In genomic region chr9:86838883-86839497, GRCh38 we compare ENCODE assay signal across 19 cellular contexts.
"Had no signal": no experiment of that assay in that cellular context is flagged by ENCODE, and none has a peak within 500 bp of the region (broad histone marks: within the 10 kb centered on the region; RNA-seq: fewer than 3 reads in every experiment).

No MANE protein-coding gene starts in this region.

- H3K9me3 Mint-ChIP-seq: activated B cell treated with CpG ODN at 0.5 μM for 24 hours; activated CD8-positive, alpha-beta T cell treated with anti-CD3 and anti-CD28 coated beads for 36 hours; activated naive CD8-positive, alpha-beta T cell treated with anti-CD3 and anti-CD28 coated beads for 36 hours; natural killer cell treated with Interleukin-12 subunit alpha and Interleukin-12 subunit beta and Interleukin-15 and Interleukin-18, amount 100 ng/mL, for 72 hours had no signal

- H3K27ac Mint-ChIP-seq: activated B cell treated with CpG ODN at 0.5 μM for 24 hours; activated CD8-positive, alpha-beta T cell treated with anti-CD3 and anti-CD28 coated beads for 36 hours; activated naive CD8-positive, alpha-beta T cell treated with anti-CD3 and anti-CD28 coated beads for 36 hours; natural killer cell treated with Interleukin-12 subunit alpha and Interleukin-12 subunit beta and Interleukin-15 and Interleukin-18, amount 100 ng/mL, for 72 hours had no signal

- H3K27ac ChIP-seq: breast epithelium, epithelial cell of prostate, hepatocyte, left lung, skin epidermis, tibial nerve had no signal

- H3K36me3 ChIP-seq: breast epithelium, gastrocnemius medialis, left lung, tibial nerve had no signal

- H3K27me3 ChIP-seq: breast epithelium, gastrocnemius medialis, hepatocyte, tibial nerve had no signal

- DNase-seq: activated B cell treated with CpG ODN at 0.5 μM for 24 hours; activated CD4-positive, alpha-beta T cell treated with anti-CD3 and anti-CD28 coated beads for 48 hours; activated CD8-positive, alpha-beta memory T cell treated with anti-CD3 and anti-CD28 coated beads, Interleukin-2, amount 50 U/mL, for 4 hours; activated CD8-positive, alpha-beta T cell treated with anti-CD3 and anti-CD28 coated beads for 36 hours; activated naive CD8-positive, alpha-beta T cell treated with anti-CD3 and anti-CD28 coated beads for 36 hours; activated T-cell treated with anti-CD3 and anti-CD28 coated beads, Interleukin-2, amount 50 U/mL, for 48 hours; dermis blood vessel endothelial cell; islet precursor cell; left lung; mesenchymal stem cell; stimulated activated CD4-positive, alpha-beta T cell treated with anti-CD3 and anti-CD28 coated beads, Interleukin-4, amount 100 ng/mL, for 24 hours; stimulated activated naive CD4-positive, alpha-beta T cell had no signal

- H3K9me3 ChIP-seq: breast epithelium, gastrocnemius medialis, left lung, tibial nerve had no signal

- ATAC-seq: activated CD8-positive, alpha-beta T cell treated with anti-CD3 and anti-CD28 coated beads for 36 hours; left lung; natural killer cell treated with Interleukin-12 subunit alpha and Interleukin-12 subunit beta and Interleukin-15 and Interleukin-18, amount 100 ng/mL, for 72 hours had no signal

- H3K4me1 ChIP-seq: breast epithelium, gastrocnemius medialis, left lung had no signal

- H3K4me3 Mint-ChIP-seq: activated B cell treated with CpG ODN at 0.5 μM for 24 hours; activated CD8-positive, alpha-beta T cell treated with anti-CD3 and anti-CD28 coated beads for 36 hours; activated naive CD8-positive, alpha-beta T cell treated with anti-CD3 and anti-CD28 coated beads for 36 hours; natural killer cell treated with Interleukin-12 subunit alpha and Interleukin-12 subunit beta and Interleukin-15 and Interleukin-18, amount 100 ng/mL, for 72 hours had no signal

- H3K4me3 ChIP-seq: breast epithelium, gastrocnemius medialis, hepatocyte, left lung, skin epidermis, tibial nerve had no signal

- H3K4me1 Mint-ChIP-seq: activated B cell treated with CpG ODN at 0.5 μM for 24 hours; activated naive CD8-positive, alpha-beta T cell treated with anti-CD3 and anti-CD28 coated beads for 36 hours had no signal

- H3K36me3 Mint-ChIP-seq: activated naive CD8-positive, alpha-beta T cell treated with anti-CD3 and anti-CD28 coated beads for 36 hours; natural killer cell treated with Interleukin-12 subunit alpha and Interleukin-12 subunit beta and Interleukin-15 and Interleukin-18, amount 100 ng/mL, for 72 hours had no signal
